ENCODE assay signal across 1 cellular context in the genomic region with DNA sequence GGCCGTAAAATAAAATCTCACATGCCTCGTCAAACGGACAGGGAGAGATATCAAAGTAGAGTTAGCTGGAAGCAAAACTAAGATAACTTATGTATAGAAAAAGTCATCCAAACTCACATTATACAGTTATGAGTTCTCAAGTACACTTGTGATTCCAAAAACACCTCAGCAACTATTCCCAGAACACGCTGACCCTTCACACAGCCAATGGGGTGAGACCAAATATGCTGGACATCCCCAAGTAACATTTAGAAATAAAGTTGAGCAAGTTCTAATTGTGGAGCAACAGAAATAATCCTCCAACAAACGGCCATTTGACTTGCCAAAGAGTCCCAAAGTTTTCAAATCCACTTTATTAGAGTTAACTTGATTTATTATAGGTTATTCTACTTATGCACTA.
TF ChIP-seq lines count a peak whose summit lies in the region.

No MANE protein-coding gene starts in this region.

TF ChIP-seq in GM23338, 12 proteins besides CTCF, POLR2A, EP300 and RAD21 (continued from another document):
- TF ChIP-seq, protein P1, sequence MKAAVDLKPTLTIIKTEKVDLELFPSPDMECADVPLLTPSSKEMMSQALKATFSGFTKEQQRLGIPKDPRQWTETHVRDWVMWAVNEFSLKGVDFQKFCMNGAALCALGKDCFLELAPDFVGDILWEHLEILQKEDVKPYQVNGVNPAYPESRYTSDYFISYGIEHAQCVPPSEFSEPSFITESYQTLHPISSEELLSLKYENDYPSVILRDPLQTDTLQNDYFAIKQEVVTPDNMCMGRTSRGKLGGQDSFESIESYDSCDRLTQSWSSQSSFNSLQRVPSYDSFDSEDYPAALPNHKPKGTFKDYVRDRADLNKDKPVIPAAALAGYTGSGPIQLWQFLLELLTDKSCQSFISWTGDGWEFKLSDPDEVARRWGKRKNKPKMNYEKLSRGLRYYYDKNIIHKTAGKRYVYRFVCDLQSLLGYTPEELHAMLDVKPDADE (IDR thresholded peaks at IDR 0.05) = no peak
- TF ChIP-seq JUNB (IDR thresholded peaks at IDR 0.05; ENCODE audit: unreplicated experiment) (no peak), CREB1 (CRISPR knock-in tag; IDR thresholded peaks at IDR 0.05; ENCODE audit: low read depth) (no peak)
- TF ChIP-seq, protein P2, sequence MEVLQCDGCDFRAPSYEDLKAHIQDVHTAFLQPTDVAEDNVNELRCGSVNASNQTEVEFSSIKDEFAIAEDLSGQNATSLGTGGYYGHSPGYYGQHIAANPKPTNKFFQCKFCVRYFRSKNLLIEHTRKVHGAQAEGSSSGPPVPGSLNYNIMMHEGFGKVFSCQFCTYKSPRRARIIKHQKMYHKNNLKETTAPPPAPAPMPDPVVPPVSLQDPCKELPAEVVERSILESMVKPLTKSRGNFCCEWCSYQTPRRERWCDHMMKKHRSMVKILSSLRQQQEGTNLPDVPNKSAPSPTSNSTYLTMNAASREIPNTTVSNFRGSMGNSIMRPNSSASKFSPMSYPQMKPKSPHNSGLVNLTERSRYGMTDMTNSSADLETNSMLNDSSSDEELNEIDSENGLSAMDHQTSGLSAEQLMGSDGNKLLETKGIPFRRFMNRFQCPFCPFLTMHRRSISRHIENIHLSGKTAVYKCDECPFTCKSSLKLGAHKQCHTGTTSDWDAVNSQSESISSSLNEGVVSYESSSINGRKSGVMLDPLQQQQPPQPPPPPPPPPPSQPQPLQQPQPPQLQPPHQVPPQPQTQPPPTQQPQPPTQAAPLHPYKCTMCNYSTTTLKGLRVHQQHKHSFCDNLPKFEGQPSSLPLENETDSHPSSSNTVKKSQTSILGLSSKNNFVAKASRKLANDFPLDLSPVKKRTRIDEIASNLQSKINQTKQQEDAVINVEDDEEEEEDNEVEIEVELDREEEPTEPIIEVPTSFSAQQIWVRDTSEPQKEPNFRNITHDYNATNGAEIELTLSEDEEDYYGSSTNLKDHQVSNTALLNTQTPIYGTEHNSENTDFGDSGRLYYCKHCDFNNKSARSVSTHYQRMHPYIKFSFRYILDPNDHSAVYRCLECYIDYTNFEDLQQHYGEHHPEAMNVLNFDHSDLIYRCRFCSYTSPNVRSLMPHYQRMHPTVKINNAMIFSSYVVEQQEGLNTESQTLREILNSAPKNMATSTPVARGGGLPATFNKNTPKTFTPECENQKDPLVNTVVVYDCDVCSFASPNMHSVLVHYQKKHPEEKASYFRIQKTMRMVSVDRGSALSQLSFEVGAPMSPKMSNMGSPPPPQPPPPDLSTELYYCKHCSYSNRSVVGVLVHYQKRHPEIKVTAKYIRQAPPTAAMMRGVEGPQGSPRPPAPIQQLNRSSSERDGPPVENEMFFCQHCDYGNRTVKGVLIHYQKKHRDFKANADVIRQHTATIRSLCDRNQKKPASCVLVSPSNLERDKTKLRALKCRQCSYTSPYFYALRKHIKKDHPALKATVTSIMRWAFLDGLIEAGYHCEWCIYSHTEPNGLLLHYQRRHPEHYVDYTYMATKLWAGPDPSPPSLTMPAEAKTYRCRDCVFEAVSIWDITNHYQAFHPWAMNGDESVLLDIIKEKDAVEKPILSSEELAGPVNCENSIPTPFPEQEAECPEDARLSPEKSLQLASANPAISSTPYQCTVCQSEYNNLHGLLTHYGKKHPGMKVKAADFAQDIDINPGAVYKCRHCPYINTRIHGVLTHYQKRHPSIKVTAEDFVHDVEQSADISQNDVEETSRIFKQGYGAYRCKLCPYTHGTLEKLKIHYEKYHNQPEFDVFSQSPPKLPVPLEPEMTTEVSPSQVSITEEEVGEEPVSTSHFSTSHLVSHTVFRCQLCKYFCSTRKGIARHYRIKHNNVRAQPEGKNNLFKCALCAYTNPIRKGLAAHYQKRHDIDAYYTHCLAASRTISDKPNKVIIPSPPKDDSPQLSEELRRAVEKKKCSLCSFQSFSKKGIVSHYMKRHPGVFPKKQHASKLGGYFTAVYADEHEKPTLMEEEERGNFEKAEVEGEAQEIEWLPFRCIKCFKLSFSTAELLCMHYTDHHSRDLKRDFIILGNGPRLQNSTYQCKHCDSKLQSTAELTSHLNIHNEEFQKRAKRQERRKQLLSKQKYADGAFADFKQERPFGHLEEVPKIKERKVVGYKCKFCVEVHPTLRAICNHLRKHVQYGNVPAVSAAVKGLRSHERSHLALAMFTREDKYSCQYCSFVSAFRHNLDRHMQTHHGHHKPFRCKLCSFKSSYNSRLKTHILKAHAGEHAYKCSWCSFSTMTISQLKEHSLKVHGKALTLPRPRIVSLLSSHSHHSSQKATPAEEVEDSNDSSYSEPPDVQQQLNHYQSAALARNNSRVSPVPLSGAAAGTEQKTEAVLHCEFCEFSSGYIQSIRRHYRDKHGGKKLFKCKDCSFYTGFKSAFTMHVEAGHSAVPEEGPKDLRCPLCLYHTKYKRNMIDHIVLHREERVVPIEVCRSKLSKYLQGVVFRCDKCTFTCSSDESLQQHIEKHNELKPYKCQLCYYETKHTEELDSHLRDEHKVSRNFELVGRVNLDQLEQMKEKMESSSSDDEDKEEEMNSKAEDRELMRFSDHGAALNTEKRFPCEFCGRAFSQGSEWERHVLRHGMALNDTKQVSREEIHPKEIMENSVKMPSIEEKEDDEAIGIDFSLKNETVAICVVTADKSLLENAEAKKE (CRISPR knock-in tag; IDR thresholded peaks at IDR 0.05) = no peak
